Comparison of ENCODE assay signal across 8 cellular contexts in the genomic region with DNA sequence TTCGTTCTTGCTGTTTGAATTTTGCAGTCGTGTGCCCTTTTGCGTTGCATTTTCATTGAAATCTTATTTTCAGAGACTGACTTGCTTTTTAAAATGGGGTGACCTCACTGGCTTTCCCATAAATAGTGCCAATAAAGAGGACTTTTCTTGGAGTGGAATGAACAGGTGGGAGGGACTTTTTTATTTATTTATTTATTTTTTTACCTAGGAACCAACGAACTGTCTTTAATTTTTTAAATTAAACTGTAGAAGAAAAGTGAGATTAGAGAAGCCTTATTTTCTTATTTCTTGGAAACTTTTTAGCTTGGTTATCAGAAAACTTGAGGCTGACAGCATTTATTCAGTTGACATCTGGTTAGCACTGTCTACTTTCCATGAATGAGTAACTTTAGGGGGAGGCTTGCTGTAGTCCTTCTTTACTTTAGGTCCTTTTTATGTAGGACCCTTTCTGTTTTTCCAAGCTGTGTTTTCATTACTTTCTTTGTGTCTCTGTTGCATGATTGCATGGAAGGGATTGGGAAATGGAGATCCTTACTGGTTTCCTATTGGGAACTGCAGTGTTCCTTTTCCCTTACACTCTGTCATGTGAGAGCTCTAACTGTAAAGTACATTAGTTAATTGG. TPM values are rescaled to one million over a fixed set of nuclear protein-coding genes. Genes with fewer than 3 reads are reported as not detected.
A peak's percentile ranks its signal among the peaks of the same experiment; 100 is the strongest.
DNase-seq lines count a peak whose midpoint lies in the region; ATAC-seq, FAIRE-seq and TF ChIP-seq lines count a peak whose summit lies in the region.

No MANE protein-coding gene starts in this region.

- no peak for ATAC-seq in lung (ENCODE audit: insufficient read depth, low FRiP score)
- ATAC-seq in upper lobe of right lung, result no peak

- WGBS in lung, 2 donors, result 0% methylated on average over 4 of the region's 4 CpGs

- H3K4me1 Mint-ChIP-seq in activated naive CD4-positive, alpha-beta T cell treated with anti-CD3 and anti-CD28 coated beads, Interleukin-2, amount 50 U/mL, for 24 hours, result peaks cover 64% of the 10 kb centered on the region
- no peaks in the 10 kb centered on the region for H3K4me1 Mint-ChIP-seq in astrocyte (ENCODE audit: low read depth, unreplicated experiment)

- H3K36me3 Mint-ChIP-seq in activated naive CD4-positive, alpha-beta T cell treated with anti-CD3 and anti-CD28 coated beads, Interleukin-2, amount 50 U/mL, for 24 hours, result no peaks in the 10 kb centered on the region
- H3K36me3 Mint-ChIP-seq in astrocyte (ENCODE audit: low read depth, unreplicated experiment), result no peaks in the 10 kb centered on the region

- H3K27me3 ChIP-seq in astrocyte (ENCODE audit: insufficient read depth, low read length) (peaks cover 35% of the 10 kb centered on the region), lung (ENCODE audit: control insufficient read depth, insufficient read depth) (no peaks in the 10 kb centered on the region), upper lobe of right lung (no peaks in the 10 kb centered on the region)

- H3K27ac ChIP-seq in astrocyte (ENCODE audit: low read depth, low read length) (no peak overlapping the region), lung (ENCODE audit: low read depth in 1 of 2, low read length in 1 of 2) (no peak overlapping the region), upper lobe of right lung (no peak overlapping the region)

- FAIRE-seq in astrocyte (lab: Jason Lieb, UNC) (no peak), urothelium cell line (lab: Jason Lieb, UNC) (no peak)

- H3K27me3 Mint-ChIP-seq in activated naive CD4-positive, alpha-beta T cell treated with anti-CD3 and anti-CD28 coated beads, Interleukin-2, amount 50 U/mL, for 24 hours, result no peaks in the 10 kb centered on the region
- H3K27me3 Mint-ChIP-seq in astrocyte (ENCODE audit: low read depth, unreplicated experiment), result peaks cover 9% of the 10 kb centered on the region

- H3K9me3 ChIP-seq in astrocyte (ENCODE audit: insufficient read depth, low read depth, low read length), result no peaks in the 10 kb centered on the region
- no peaks in the 10 kb centered on the region for H3K9me3 ChIP-seq in lung (ENCODE audit: control insufficient read depth in 2 of 2, insufficient read depth in 1 of 2, low read length in 1 of 2)
- H3K9me3 ChIP-seq in upper lobe of right lung, result no peaks in the 10 kb centered on the region

- H3K4me1 ChIP-seq in astrocyte (ENCODE audit: insufficient read depth, low read length) (peaks cover 4% of the 10 kb centered on the region), lung (ENCODE audit: control insufficient read depth in 2 of 2, insufficient read depth in 2 of 2, low read length in 2 of 2) (peaks cover 0 to 5% of the 10 kb centered on the region in 2 donors), upper lobe of right lung (peaks cover 7% of the 10 kb centered on the region)

- H3K36me3 ChIP-seq in astrocyte (ENCODE audit: insufficient read depth, low read length) (no peaks in the 10 kb centered on the region), lung (ENCODE audit: control insufficient read depth in 2 of 2, insufficient read depth in 2 of 2, low read length in 2 of 2) (no peaks in the 10 kb centered on the region), upper lobe of right lung (no peaks in the 10 kb centered on the region)

- H3K27ac Mint-ChIP-seq in activated naive CD4-positive, alpha-beta T cell treated with anti-CD3 and anti-CD28 coated beads, Interleukin-2, amount 50 U/mL, for 24 hours, result peak overlapping the region; percentile 99
- H3K27ac Mint-ChIP-seq in astrocyte (ENCODE audit: unreplicated experiment), result no peak overlapping the region

- no peak for TF ChIP-seq CTCF in astrocyte (IDR thresholded peaks at IDR 0.05; ENCODE audit: insufficient read depth, low read depth, low read length)
- TF ChIP-seq CTCF in lung (IDR thresholded peaks at IDR 0.05; ENCODE audit: control extremely low read depth, extremely low read depth), result no peak
- TF ChIP-seq CTCF in upper lobe of right lung (IDR thresholded peaks at IDR 0.05), result no peak

- H3K79me2 ChIP-seq in astrocyte (ENCODE audit: insufficient read depth, low read length), result no peaks in the 10 kb centered on the region

- H3K4me3 Mint-ChIP-seq in activated naive CD4-positive, alpha-beta T cell treated with anti-CD3 and anti-CD28 coated beads, Interleukin-2, amount 50 U/mL, for 24 hours, result peak overlapping the region; percentile 99
- H3K4me3 Mint-ChIP-seq in astrocyte (ENCODE audit: unreplicated experiment), result peak overlapping the region; percentile 98

- H3K4me3 ChIP-seq in astrocyte (ENCODE audit: insufficient read depth, low read depth, low read length) (peak overlapping the region; percentile 65), lung (peak overlapping the region; percentile 56), upper lobe of right lung (peak overlapping the region; percentile 66)

- no peak for DNase-seq in activated naive CD4-positive, alpha-beta T cell (lab: John Stamatoyannopoulos, UW)
- no peak for DNase-seq in astrocyte (ENCODE audit: low read depth)
- no peak for DNase-seq in lung (ENCODE audit: low spot score)
- no peak for DNase-seq in upper lobe of right lung
- no peak for DNase-seq in stimulated activated naive CD4-positive, alpha-beta T cell treated with Interleukin-2 at 50 U/mL for 16 hours (lab: John Stamatoyannopoulos, UW)
- DNase-seq in urothelium cell line (ENCODE audit: low spot score), result no peak
- DNase-seq in AG20443 (ENCODE audit: low spot score), result no peak

- H4K20me1 ChIP-seq in astrocyte (ENCODE audit: insufficient read depth, low read length), result no peaks in the 10 kb centered on the region

- H2AFZ ChIP-seq in astrocyte (ENCODE audit: low read depth, low read length), result peak overlapping the region; percentile 84

- intact Hi-C loops in upper lobe of right lung (cut with DNase I), result no loop called here

- H3K9ac ChIP-seq in astrocyte (ENCODE audit: low read length), result peak overlapping the region; percentile 45

- H3K4me2 ChIP-seq in astrocyte (ENCODE audit: low read length), result peak overlapping the region; percentile 89

- H3K9me3 Mint-ChIP-seq in activated naive CD4-positive, alpha-beta T cell treated with anti-CD3 and anti-CD28 coated beads, Interleukin-2, amount 50 U/mL, for 24 hours, result no peaks in the 10 kb centered on the region
- H3K9me3 Mint-ChIP-seq in astrocyte (ENCODE audit: unreplicated experiment), result no peaks in the 10 kb centered on the region

RNA-seq across cellular contexts. Expression of a gene that starts 1.7 kb away (rescaled TPM):
- total RNA-seq in astrocyte (2.6 and 3.4 TPM in 2 replicates), lung (10 to 100 TPM; 13.3 to 44.7 TPM), upper lobe of right lung (16.4 TPM)
- 10 to 100 TPM in 1 of 2 donors, 1 to 10 TPM in 1; 7.6 to 11.4 TPM for polyA plus RNA-seq in lung
